In the genomic region with DNA sequence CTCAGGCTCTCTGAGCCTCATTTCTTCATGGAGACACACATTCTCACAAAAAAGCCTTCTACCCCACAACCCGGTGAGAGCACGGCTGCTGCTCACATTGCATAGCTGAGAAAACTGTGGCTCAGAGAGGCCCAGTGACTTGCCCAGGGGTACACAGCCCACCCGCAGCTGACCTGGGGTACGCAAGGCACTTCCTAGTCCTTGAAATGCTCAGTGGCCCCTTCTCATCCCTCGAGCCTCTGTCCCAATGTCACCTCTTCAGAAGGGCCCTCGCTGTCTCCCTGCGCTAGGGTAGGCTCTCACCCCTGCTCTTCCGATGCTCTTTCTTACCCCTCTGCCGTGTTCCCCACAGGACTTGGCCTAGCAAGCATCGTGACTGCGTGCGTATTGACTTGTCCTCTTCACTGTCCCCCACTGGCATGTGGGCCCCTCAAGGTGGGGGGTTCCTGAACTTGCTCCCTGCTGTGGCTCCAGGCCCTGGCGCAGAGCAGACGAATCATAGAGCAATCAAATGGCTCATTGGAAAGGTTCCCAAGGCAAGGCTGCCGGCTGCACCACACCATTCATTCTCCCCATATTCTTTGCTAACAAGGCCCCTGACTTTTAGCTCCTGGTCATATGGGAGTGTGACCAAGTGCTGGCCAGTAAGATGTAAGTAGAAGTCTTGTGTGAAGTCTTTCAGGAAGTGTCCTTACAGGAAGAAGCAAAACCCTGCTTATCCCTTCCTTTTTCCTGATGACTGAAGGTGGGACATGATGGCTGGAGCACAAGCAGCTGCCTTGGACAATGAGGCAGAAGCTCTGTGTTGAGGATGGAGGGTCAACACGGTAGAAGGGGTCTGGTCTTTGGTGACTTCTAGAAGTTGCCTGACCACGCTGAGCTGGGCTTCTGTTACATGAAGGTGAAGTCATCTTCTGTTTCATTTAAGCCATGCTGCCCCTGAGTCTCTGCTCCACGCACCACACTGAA, we compare ENCODE assay signal across 16 cellular contexts. TPM values are rescaled to one million over a fixed set of nuclear protein-coding genes. Genes with fewer than 3 reads are reported as not detected.
DNase-seq lines count a peak whose midpoint lies in the region; ATAC-seq, FAIRE-seq and TF ChIP-seq lines count a peak whose summit lies in the region.
"Had no signal": no experiment of that assay in that cellular context is flagged by ENCODE, and none has a peak within 500 bp of the region (broad histone marks: within the 10 kb centered on the region; RNA-seq: fewer than 3 reads in every experiment).

No MANE protein-coding gene starts in this region.

- H3K36me3 ChIP-seq in HepG2 (replicated peaks in 1 of 2; ENCODE audit: control insufficient read depth in 1 of 2, insufficient read depth in 2 of 2, low read length in 2 of 2) (no peaks in the 10 kb centered on the region), right lobe of liver (no peaks in the 10 kb centered on the region), gastroesophageal sphincter (no peaks in the 10 kb centered on the region), rectal smooth muscle tissue (ENCODE audit: control insufficient read depth, insufficient read depth, low read length) (no peaks in the 10 kb centered on the region)
- H3K36me3 ChIP-seq: WERI-Rb-1 had no signal

- POLR2A ChIA-PET in HepG2 (lab: Yijun Ruan, JAX): interaction anchor here (1.2 to 3.1 kb wide), 7 partner anchors 8 to 56 kb away, joined by 3 to 23 read pairs (median 6); a partner anchor contains a TSS

- H3K27me3 ChIP-seq in HepG2 (ENCODE audit: control insufficient read depth in 1 of 2, insufficient read depth in 2 of 2, low read length in 2 of 2) (no peaks in the 10 kb centered on the region), right lobe of liver (no peaks in the 10 kb centered on the region), gastroesophageal sphincter (peaks cover 17% of the 10 kb centered on the region), rectal smooth muscle tissue (ENCODE audit: control insufficient read depth, insufficient read depth, low read length) (no peaks in the 10 kb centered on the region)

- intact Hi-C loops in HepG2 (cut with micrococcal nuclease; ENCODE audit: unreplicated experiment) (no loop called here), right lobe of liver (cut with DNase I) (no loop called here)

- CTCF ChIA-PET in HepG2 (lab: Yijun Ruan, JAX; ENCODE audit: low intra/inter-chr PET ratio, low total read pairs): interaction anchor here (0.9 to 1.9 kb wide), 4 partner anchors 10 to 626 kb away, joined by 3 to 14 read pairs (median 4); a partner anchor contains a TSS

- H3K9me3 ChIP-seq in HepG2 (ENCODE audit: low read length) (peaks cover 8% of the 10 kb centered on the region), right lobe of liver (no peaks in the 10 kb centered on the region), gastroesophageal sphincter (peaks cover 0 to 12% (median 0%) of the 10 kb centered on the region in 3 donors)

- ATAC-seq in HepG2 (no peak), right lobe of liver (no peak), gastroesophageal sphincter (no peak), GM18858 (IDR thresholded peaks at IDR 0.05; ENCODE audit: unreplicated experiment) (no peak), HG03159 (IDR thresholded peaks at IDR 0.05; ENCODE audit: unreplicated experiment) (no peak)

- H3K4me1 ChIP-seq in HepG2 (ENCODE audit: insufficient read depth, low read length) (peaks cover 100% of the 10 kb centered on the region), right lobe of liver (peaks cover 0 to 61% (median 21%) of the 10 kb centered on the region in 4 donors), gastroesophageal sphincter (peaks cover 0 to 65% (median 7%) of the 10 kb centered on the region in 3 donors), rectal smooth muscle tissue (ENCODE audit: control insufficient read depth, insufficient read depth, low read length) (peaks cover 38% of the 10 kb centered on the region)
- H3K4me1 ChIP-seq: Caco-2 had no signal

- no peaks in the 10 kb centered on the region for H4K20me1 ChIP-seq in HepG2 (ENCODE audit: insufficient read depth, low read length)

- TF ChIP-seq RAD21 in HepG2 (CRISPR knock-in tag; IDR thresholded peaks at IDR 0.05): no peak

- H3K79me2 ChIP-seq in HepG2 (ENCODE audit: insufficient read depth, low read length): no peaks in the 10 kb centered on the region

- no peak for DNase-seq in HepG2 (ENCODE audit: low spot score)
- DNase-seq in right lobe of liver: no peak
- no peak for DNase-seq in D721Med (ENCODE audit: insufficient read length, low spot score)
- no peak for DNase-seq in G401 (ENCODE audit: low spot score)
- DNase-seq: ACHN; NCI-H446; stimulated activated CD4-positive, alpha-beta T cell treated with anti-CD3 and anti-CD28 coated beads, Interleukin-4, amount 100 ng/mL, for 1 hour had no signal

- TF ChIP-seq POLR2A in HepG2 (IDR thresholded peaks at IDR 0.05; ENCODE audit: insufficient read depth in 1 of 2, low read depth in 2 of 2, low read length in 2 of 2): no peak
- TF ChIP-seq POLR2A in right lobe of liver (IDR thresholded peaks at IDR 0.05): no peak
- TF ChIP-seq POLR2A in gastroesophageal sphincter (IDR thresholded peaks at IDR 0.05): no peak

- H3K4me2 ChIP-seq in HepG2 (ENCODE audit: low read depth, low read length): peak overlapping the region; percentile 57

- H3K27ac ChIP-seq in HepG2 (ENCODE audit: extremely low read length, insufficient read depth, low read length): peak overlapping the region; percentile 53
- H3K27ac ChIP-seq in right lobe of liver: no peak overlapping the region
- H3K27ac ChIP-seq in gastroesophageal sphincter: peak overlapping the region; percentile 64 to 87 (median 82)
- H3K27ac ChIP-seq in rectal smooth muscle tissue (ENCODE audit: low read depth, low read length): peak overlapping the region; percentile 75
- H3K27ac ChIP-seq: WERI-Rb-1 had no signal

- TF ChIP-seq EP300 in HepG2 (IDR thresholded peaks at IDR 0.05; ENCODE audit: low read depth in 2 of 2, low read length in 2 of 2) (no peak), HepG2 (CRISPR knock-in tag; IDR thresholded peaks at IDR 0.05; ENCODE audit: borderline replicate concordance) (no peak), gastroesophageal sphincter (IDR thresholded peaks at IDR 0.05) (no peak)

- H3K4me3 ChIP-seq in HepG2 (replicated peaks in 1 of 3; ENCODE audit: insufficient read depth in 1 of 3, low read depth in 2 of 3, low read length in 3 of 3): no peak overlapping the region
- no peak overlapping the region for H3K4me3 ChIP-seq in right lobe of liver
- no peak overlapping the region for H3K4me3 ChIP-seq in gastroesophageal sphincter
- no peak overlapping the region for H3K4me3 ChIP-seq in rectal smooth muscle tissue (ENCODE audit: low read length)

- in situ Hi-C loops in HepG2 (cut with HindIII; ENCODE audit: extremely low pct_ligation_motif_present, low pct_unique_long_range_greater_than_20kb) (loop anchor here (10.0 kb wide), 1 partner anchor 199 kb away; no protein-coding TSS in a partner anchor), G401 (cut with HindIII; ENCODE audit: low sequenced_read_pairs) (no loop called here)

- TF ChIP-seq CTCF in HepG2 (CRISPR knock-in tag; IDR thresholded peaks at IDR 0.05) (no peak), right lobe of liver (IDR thresholded peaks at IDR 0.05) (no peak), gastroesophageal sphincter (IDR thresholded peaks at IDR 0.05) (no peak), D721Med (IDR thresholded peaks at IDR 0.05; ENCODE audit: insufficient read depth, missing control alignments) (no peak)

- whole genome bisulfite sequencing in HepG2 (ENCODE audit: low lambda C conversion rate): 75% methylated on average over 18 of the region's 18 CpGs
- 56% methylated on average over 8 of the region's 18 CpGs for WGBS in right lobe of liver (ENCODE audit: insufficient coverage, low coverage, low lambda C conversion rate, missing lambda C conversion rate)
- 87 to 92% methylated on average over 4 to 9 of the region's 18 CpGs for WGBS in gastroesophageal sphincter (ENCODE audit: low coverage in 1 of 2), 2 donors

- H3K9ac ChIP-seq in HepG2 (ENCODE audit: insufficient read depth, low read depth, low read length): no peak overlapping the region
- no peak overlapping the region for H3K9ac ChIP-seq in rectal smooth muscle tissue (ENCODE audit: low read length)

- BruUV-seq in HepG2 (replicated peaks; lab: Mats Ljungman, UMichigan): no TSS peak

- no peak overlapping the region for H2AFZ ChIP-seq in HepG2 (ENCODE audit: low read length)

- FAIRE-seq in HepG2 (lab: Jason Lieb, UNC) (no peak), D721Med (lab: Jason Lieb, UNC) (no peak)
- FAIRE-seq: GM18507 had no signal

RNA-seq across cellular contexts. Expression of a gene that starts 22.7 kb away (rescaled TPM):
- total RNA-seq in HepG2 (2016; rRNA removed; fragmentation: Illumina TruSeq; extraction: Trizol): 5.4 and 12.6 TPM in 2 replicates
- 3.7 TPM in 2 replicates for total RNA-seq in HepG2 (2016; cell fraction: cytosol; rRNA removed; fragmentation: Illumina TruSeq; extraction: Trizol; ENCODE audit: low read depth)
- total RNA-seq in HepG2 (2016; cell fraction: insoluble cytoplasmic fraction; rRNA removed; fragmentation: Illumina TruSeq; extraction: Trizol): 5.2 and 15.5 TPM in 2 replicates
- 3.3 and 3.9 TPM in 2 replicates for total RNA-seq in HepG2 (2016; cell fraction: membrane; rRNA removed; fragmentation: Illumina TruSeq; extraction: Trizol)
- 23.9 and 29.1 TPM in 2 replicates for total RNA-seq in HepG2 (2016; cell fraction: nucleus; rRNA removed; fragmentation: Illumina TruSeq; extraction: Trizol)
- polyA plus RNA-seq in HepG2 (2011; rRNA removed): 6.5 and 19.5 TPM in 2 replicates
- polyA plus RNA-seq in HepG2 (2011; cell fraction: cytosol; rRNA removed): 2.9 and 9.4 TPM in 2 replicates
- polyA plus RNA-seq in HepG2 (2011; cell fraction: nucleus; rRNA removed): 21.5 and 61.9 TPM in 2 replicates
- 220 and 303 TPM in 2 replicates for polyA plus RNA-seq in HepG2 (2012)
- polyA plus RNA-seq in HepG2 (2016; cell fraction: cytosol; fragmentation: Illumina TruSeq; extraction: Trizol; ENCODE audit: low read depth): 0.43 and 0.67 TPM in 2 replicates
- 5.0 and 5.7 TPM in 2 replicates for polyA plus RNA-seq in HepG2 (2016; cell fraction: insoluble cytoplasmic fraction; fragmentation: Illumina TruSeq; extraction: Trizol; ENCODE audit: low read depth)
- polyA plus RNA-seq in HepG2 (2016; cell fraction: membrane; fragmentation: Illumina TruSeq; extraction: Trizol; ENCODE audit: low read depth): 0.71 and 0.72 TPM in 2 replicates
- polyA plus RNA-seq in HepG2 (2016; cell fraction: nucleus; fragmentation: Illumina TruSeq; extraction: Trizol; ENCODE audit: insufficient read depth, low read depth): 17.4 and 17.7 TPM in 2 replicates
- polyA minus RNA-seq in HepG2 (2011; rRNA and poly(A)+ RNA removed; ENCODE audit: low replicate concordance): 0.12 and 22.5 TPM in 2 replicates
- 7.7 and 23.7 TPM in 2 replicates for polyA minus RNA-seq in HepG2 (2011; cell fraction: cytosol; rRNA and poly(A)+ RNA removed)
- 39.8 and 149 TPM in 2 replicates for polyA minus RNA-seq in HepG2 (2011; cell fraction: nucleus; rRNA and poly(A)+ RNA removed)
- 1,000 to 10,000 TPM in 2 of 6 experiments, 100 to 1,000 TPM in 4; 187 to 1,757 (median 778) TPM for total RNA-seq in right lobe of liver
- 1 to 10 TPM in 1 of 4 donors, under 1 TPM in 3; 0.15 to 3.2 (median 0.23) TPM for total RNA-seq in gastroesophageal sphincter
- 0.49 TPM in 1 of 2 replicates, not detected in the other for total RNA-seq in G401 (2014; rRNA removed; shearing (Covaris generic))
- total RNA-seq: Caco-2 had no signal

RNA-seq across cellular contexts. Expression of a gene that starts 36.7 kb away (rescaled TPM):
- total RNA-seq in HepG2 (2016; rRNA removed; fragmentation: Illumina TruSeq; extraction: Trizol): not detected in 2 replicates
- total RNA-seq in HepG2 (2016; cell fraction: cytosol; rRNA removed; fragmentation: Illumina TruSeq; extraction: Trizol; ENCODE audit: low read depth): not detected in 2 replicates
- not detected in 2 replicates for total RNA-seq in HepG2 (2016; cell fraction: insoluble cytoplasmic fraction; rRNA removed; fragmentation: Illumina TruSeq; extraction: Trizol)
- total RNA-seq in HepG2 (2016; cell fraction: membrane; rRNA removed; fragmentation: Illumina TruSeq; extraction: Trizol): not detected in 2 replicates
- not detected in 2 replicates for total RNA-seq in HepG2 (2016; cell fraction: nucleus; rRNA removed; fragmentation: Illumina TruSeq; extraction: Trizol)
- polyA plus RNA-seq in HepG2 (2011; rRNA removed): not detected in 2 replicates
- polyA plus RNA-seq in HepG2 (2011; cell fraction: cytosol; rRNA removed): not detected in 2 replicates
- polyA plus RNA-seq in HepG2 (2011; cell fraction: nucleus; rRNA removed): not detected in 2 replicates
- polyA plus RNA-seq in HepG2 (2012): not detected in 2 replicates
- not detected in 2 replicates for polyA plus RNA-seq in HepG2 (2016; cell fraction: cytosol; fragmentation: Illumina TruSeq; extraction: Trizol; ENCODE audit: low read depth)
- polyA plus RNA-seq in HepG2 (2016; cell fraction: insoluble cytoplasmic fraction; fragmentation: Illumina TruSeq; extraction: Trizol; ENCODE audit: low read depth): not detected in 2 replicates
- not detected in 2 replicates for polyA plus RNA-seq in HepG2 (2016; cell fraction: membrane; fragmentation: Illumina TruSeq; extraction: Trizol; ENCODE audit: low read depth)
- polyA plus RNA-seq in HepG2 (2016; cell fraction: nucleus; fragmentation: Illumina TruSeq; extraction: Trizol; ENCODE audit: insufficient read depth, low read depth): not detected in 2 replicates
- polyA minus RNA-seq in HepG2 (2011; rRNA and poly(A)+ RNA removed; ENCODE audit: low replicate concordance): not detected in 2 replicates
- not detected in 2 replicates for polyA minus RNA-seq in HepG2 (2011; cell fraction: cytosol; rRNA and poly(A)+ RNA removed)
- not detected in 2 replicates for polyA minus RNA-seq in HepG2 (2011; cell fraction: nucleus; rRNA and poly(A)+ RNA removed)
- under 1 TPM in 4 of 6 experiments, not detected in 2; 0.14 to 0.75 (median 0.36) TPM for total RNA-seq in right lobe of liver
- under 1 TPM in 2 of 4 donors, not detected in 2; 0.08 to 0.32 TPM for total RNA-seq in gastroesophageal sphincter
- not detected in 2 replicates for total RNA-seq in G401 (2014; rRNA removed; shearing (Covaris generic))
- total RNA-seq: Caco-2, H4, renal cortical epithelial cell had no signal

RNA-seq across cellular contexts. Expression of a gene that starts 58.6 kb away (rescaled TPM):
- total RNA-seq in HepG2 (2016; rRNA removed; fragmentation: Illumina TruSeq; extraction: Trizol): not detected in 2 replicates
- total RNA-seq in HepG2 (2016; cell fraction: cytosol; rRNA removed; fragmentation: Illumina TruSeq; extraction: Trizol; ENCODE audit: low read depth): not detected in 2 replicates
- not detected in 2 replicates for total RNA-seq in HepG2 (2016; cell fraction: insoluble cytoplasmic fraction; rRNA removed; fragmentation: Illumina TruSeq; extraction: Trizol)
- not detected in 2 replicates for total RNA-seq in HepG2 (2016; cell fraction: membrane; rRNA removed; fragmentation: Illumina TruSeq; extraction: Trizol)
- total RNA-seq in HepG2 (2016; cell fraction: nucleus; rRNA removed; fragmentation: Illumina TruSeq; extraction: Trizol): not detected in 2 replicates
- polyA plus RNA-seq in HepG2 (2011; rRNA removed): 0.04 and 0.05 TPM in 2 replicates
- polyA plus RNA-seq in HepG2 (2011; cell fraction: cytosol; rRNA removed): 0.03 TPM in 1 of 2 replicates, not detected in the other
- polyA plus RNA-seq in HepG2 (2011; cell fraction: nucleus; rRNA removed): not detected in 2 replicates
- polyA plus RNA-seq in HepG2 (2012): 0.13 and 0.42 TPM in 2 replicates
- polyA plus RNA-seq in HepG2 (2016; cell fraction: cytosol; fragmentation: Illumina TruSeq; extraction: Trizol; ENCODE audit: low read depth): not detected in 2 replicates
- polyA plus RNA-seq in HepG2 (2016; cell fraction: insoluble cytoplasmic fraction; fragmentation: Illumina TruSeq; extraction: Trizol; ENCODE audit: low read depth): not detected in 2 replicates
- not detected in 2 replicates for polyA plus RNA-seq in HepG2 (2016; cell fraction: membrane; fragmentation: Illumina TruSeq; extraction: Trizol; ENCODE audit: low read depth)
- not detected in 2 replicates for polyA plus RNA-seq in HepG2 (2016; cell fraction: nucleus; fragmentation: Illumina TruSeq; extraction: Trizol; ENCODE audit: insufficient read depth, low read depth)
- polyA minus RNA-seq in HepG2 (2011; rRNA and poly(A)+ RNA removed; ENCODE audit: low replicate concordance): 0.22 and 0.26 TPM in 2 replicates
- not detected in 2 replicates for polyA minus RNA-seq in HepG2 (2011; cell fraction: cytosol; rRNA and poly(A)+ RNA removed)
- polyA minus RNA-seq in HepG2 (2011; cell fraction: nucleus; rRNA and poly(A)+ RNA removed): not detected in 2 replicates
- total RNA-seq in right lobe of liver: under 1 TPM in 4 of 6 experiments, not detected in 2; 0.09 to 0.50 (median 0.33) TPM
- total RNA-seq in gastroesophageal sphincter: not detected
- total RNA-seq in G401 (2014; rRNA removed; shearing (Covaris generic)): 0.03 and 0.06 TPM in 2 replicates
- total RNA-seq: Caco-2, H4, renal cortical epithelial cell had no signal

Comparison
In these comparisons a context has a peak if more than half of its experiments do, and no peak if none do; other contexts are left out.
1. H3K27ac ChIP-seq: peak in HepG2 (single experiment), gastroesophageal sphincter (4 of 4) and rectal smooth muscle tissue (single experiment); none in right lobe of liver (0 of 3).
2. RNA of a gene that starts 22.7 kb away (total RNA-seq): 187 to 1,757 TPM in right lobe of liver; 3.3 to 29.1 TPM in HepG2, 0.15 to 3.2 TPM in gastroesophageal sphincter and 0.49 TPM in G401; every median in the first group is over 4 times any median in the second.